Comparison of ENCODE assay signal across 2 cellular contexts in genomic region chr4:69849297-69849696, GRCh38.
TF ChIP-seq lines count a peak whose summit lies in the region.

No MANE protein-coding gene starts in this region.

TF ChIP-seq in SK-N-SH, 30 proteins besides CTCF, POLR2A, EP300 and RAD21 (continued from another document and continues in another):
- TF ChIP-seq FOXJ3 (CRISPR knock-in tag; IDR thresholded peaks at IDR 0.05): no peak
- TF ChIP-seq NRF1 (IDR thresholded peaks at IDR 0.05; ENCODE audit: low read depth, low read length): no peak
- no peak for TF ChIP-seq USF1 (IDR thresholded peaks at IDR 0.05; ENCODE audit: borderline replicate concordance, low read depth)
- TF ChIP-seq IRF3 (IDR thresholded peaks at IDR 0.05; ENCODE audit: low read depth, low read length): no peak
- TF ChIP-seq, protein P1, sequence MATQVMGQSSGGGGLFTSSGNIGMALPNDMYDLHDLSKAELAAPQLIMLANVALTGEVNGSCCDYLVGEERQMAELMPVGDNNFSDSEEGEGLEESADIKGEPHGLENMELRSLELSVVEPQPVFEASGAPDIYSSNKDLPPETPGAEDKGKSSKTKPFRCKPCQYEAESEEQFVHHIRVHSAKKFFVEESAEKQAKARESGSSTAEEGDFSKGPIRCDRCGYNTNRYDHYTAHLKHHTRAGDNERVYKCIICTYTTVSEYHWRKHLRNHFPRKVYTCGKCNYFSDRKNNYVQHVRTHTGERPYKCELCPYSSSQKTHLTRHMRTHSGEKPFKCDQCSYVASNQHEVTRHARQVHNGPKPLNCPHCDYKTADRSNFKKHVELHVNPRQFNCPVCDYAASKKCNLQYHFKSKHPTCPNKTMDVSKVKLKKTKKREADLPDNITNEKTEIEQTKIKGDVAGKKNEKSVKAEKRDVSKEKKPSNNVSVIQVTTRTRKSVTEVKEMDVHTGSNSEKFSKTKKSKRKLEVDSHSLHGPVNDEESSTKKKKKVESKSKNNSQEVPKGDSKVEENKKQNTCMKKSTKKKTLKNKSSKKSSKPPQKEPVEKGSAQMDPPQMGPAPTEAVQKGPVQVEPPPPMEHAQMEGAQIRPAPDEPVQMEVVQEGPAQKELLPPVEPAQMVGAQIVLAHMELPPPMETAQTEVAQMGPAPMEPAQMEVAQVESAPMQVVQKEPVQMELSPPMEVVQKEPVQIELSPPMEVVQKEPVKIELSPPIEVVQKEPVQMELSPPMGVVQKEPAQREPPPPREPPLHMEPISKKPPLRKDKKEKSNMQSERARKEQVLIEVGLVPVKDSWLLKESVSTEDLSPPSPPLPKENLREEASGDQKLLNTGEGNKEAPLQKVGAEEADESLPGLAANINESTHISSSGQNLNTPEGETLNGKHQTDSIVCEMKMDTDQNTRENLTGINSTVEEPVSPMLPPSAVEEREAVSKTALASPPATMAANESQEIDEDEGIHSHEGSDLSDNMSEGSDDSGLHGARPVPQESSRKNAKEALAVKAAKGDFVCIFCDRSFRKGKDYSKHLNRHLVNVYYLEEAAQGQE (IDR thresholded peaks at IDR 0.05; ENCODE audit: low read depth, low read length): no peak
- TF ChIP-seq TAF1 (IDR thresholded peaks at IDR 0.05; ENCODE audit: borderline replicate concordance, low read depth, low read length): no peak
- no peak for TF ChIP-seq MXI1 (IDR thresholded peaks at IDR 0.05; ENCODE audit: low read depth, low read length)
- TF ChIP-seq NFIC (IDR thresholded peaks at IDR 0.05; ENCODE audit: borderline replicate concordance): peak; percentile 47; the same call in 1 of the 2 replicates
- TF ChIP-seq FOSL2 (IDR thresholded peaks at IDR 0.05; ENCODE audit: borderline replicate concordance, low read depth): 0 out of 2 replicates have a peak, but pooled peaks have one; percentile 11
- peak; percentile 47; the same call in 1 of the 2 replicates for TF ChIP-seq FOXM1 (IDR thresholded peaks at IDR 0.05; ENCODE audit: low read depth)
- no peak for TF ChIP-seq GABPA (IDR thresholded peaks at IDR 0.05; ENCODE audit: low read depth)
- no peak for TF ChIP-seq RXRA (IDR thresholded peaks at IDR 0.05; ENCODE audit: borderline replicate concordance, low read depth)
- no peak for TF ChIP-seq MAX (IDR thresholded peaks at IDR 0.05; ENCODE audit: low read depth)
- peak; percentile 28; the same call in 1 of the 2 replicates for TF ChIP-seq TEAD4 (IDR thresholded peaks at IDR 0.05; ENCODE audit: borderline replicate concordance, insufficient read depth)
- no peak for TF ChIP-seq SMC3 (IDR thresholded peaks at IDR 0.05; ENCODE audit: low read depth, low read length)
- TF ChIP-seq MEF2A (IDR thresholded peaks at IDR 0.05; ENCODE audit: borderline replicate concordance, low read depth): no peak
- TF ChIP-seq TCF12 (IDR thresholded peaks at IDR 0.05): peak; percentile 38
- TF ChIP-seq CHD2 (IDR thresholded peaks at IDR 0.05; ENCODE audit: low read length, partially characterized antibody): no peak
- TF ChIP-seq YY1 (IDR thresholded peaks at IDR 0.05; ENCODE audit: low read depth): no peak
- TF ChIP-seq, protein P2, sequence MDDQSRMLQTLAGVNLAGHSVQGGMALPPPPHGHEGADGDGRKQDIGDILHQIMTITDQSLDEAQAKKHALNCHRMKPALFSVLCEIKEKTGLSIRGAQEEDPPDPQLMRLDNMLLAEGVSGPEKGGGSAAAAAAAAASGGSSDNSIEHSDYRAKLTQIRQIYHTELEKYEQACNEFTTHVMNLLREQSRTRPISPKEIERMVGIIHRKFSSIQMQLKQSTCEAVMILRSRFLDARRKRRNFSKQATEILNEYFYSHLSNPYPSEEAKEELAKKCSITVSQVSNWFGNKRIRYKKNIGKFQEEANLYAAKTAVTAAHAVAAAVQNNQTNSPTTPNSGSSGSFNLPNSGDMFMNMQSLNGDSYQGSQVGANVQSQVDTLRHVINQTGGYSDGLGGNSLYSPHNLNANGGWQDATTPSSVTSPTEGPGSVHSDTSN (IDR thresholded peaks at IDR 0.05): peak; percentile 44; the same call in 1 of the 2 replicates
- no peak for TF ChIP-seq EZH2phosphoT487 (IDR thresholded peaks at IDR 0.05; ENCODE audit: borderline replicate concordance, low read depth)
- peak; percentile 27; the same call in 1 of the 2 replicates for TF ChIP-seq JUND (IDR thresholded peaks at IDR 0.05)
- TF ChIP-seq POLR2AphosphoS5 (IDR thresholded peaks at IDR 0.05; ENCODE audit: low read depth, low read length): no peak
- TF ChIP-seq SIN3A (IDR thresholded peaks at IDR 0.05; ENCODE audit: borderline replicate concordance, low read depth, low read length): no peak
- no peak for TF ChIP-seq ELF1 (IDR thresholded peaks at IDR 0.05)
- no peak for TF ChIP-seq RCOR1 (IDR thresholded peaks at IDR 0.05; ENCODE audit: low read length)
- no peak for TF ChIP-seq RFX5 (IDR thresholded peaks at IDR 0.05; ENCODE audit: low read length)
- TF ChIP-seq, protein P3, sequence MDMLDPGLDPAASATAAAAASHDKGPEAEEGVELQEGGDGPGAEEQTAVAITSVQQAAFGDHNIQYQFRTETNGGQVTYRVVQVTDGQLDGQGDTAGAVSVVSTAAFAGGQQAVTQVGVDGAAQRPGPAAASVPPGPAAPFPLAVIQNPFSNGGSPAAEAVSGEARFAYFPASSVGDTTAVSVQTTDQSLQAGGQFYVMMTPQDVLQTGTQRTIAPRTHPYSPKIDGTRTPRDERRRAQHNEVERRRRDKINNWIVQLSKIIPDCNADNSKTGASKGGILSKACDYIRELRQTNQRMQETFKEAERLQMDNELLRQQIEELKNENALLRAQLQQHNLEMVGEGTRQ (IDR thresholded peaks at IDR 0.05; ENCODE audit: borderline replicate concordance, low read depth, low read length): no peak

TF ChIP-seq in endothelial cell of umbilical vein, 7 proteins besides CTCF, POLR2A, EP300 and RAD21 (continued from another document):
- TF ChIP-seq EZH2 (IDR thresholded peaks at IDR 0.05; ENCODE audit: borderline replicate concordance, low read depth, low read length, severe bottlenecking): no peak
